33 cellular contexts compared by ENCODE assay signal in the genomic region with DNA sequence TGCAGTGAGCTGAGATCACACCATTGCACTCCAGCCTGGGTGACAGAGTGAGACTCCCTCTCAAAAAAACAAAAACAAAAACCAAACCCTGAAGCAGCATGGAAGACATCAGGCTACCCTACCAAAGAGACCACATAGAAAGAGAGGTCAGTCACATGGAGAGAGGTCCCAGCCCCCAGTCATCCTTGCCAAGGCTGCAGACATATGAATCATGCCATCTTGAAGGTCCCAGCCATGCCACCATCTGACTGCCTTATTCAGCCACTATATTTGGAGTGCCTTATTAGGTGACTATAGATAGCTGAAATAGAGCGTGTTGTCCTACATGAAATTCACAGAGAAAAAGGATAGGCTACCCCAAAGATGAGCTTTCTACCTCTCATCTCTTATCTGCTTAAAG. TPM values are rescaled to one million over a fixed set of nuclear protein-coding genes. Genes with fewer than 3 reads are reported as not detected.
"Had no signal": no experiment of that assay in that cellular context is flagged by ENCODE, and none has a peak within 500 bp of the region (broad histone marks: within the 10 kb centered on the region; RNA-seq: fewer than 3 reads in every experiment).

No MANE protein-coding gene starts in this region.

- H3K9me3 ChIP-seq: colonic mucosa, esophagus squamous epithelium, gastrocnemius medialis, heart left ventricle, left lung had no signal

- DNase-seq: cerebellar nuclear complex; colonic mucosa; cortex of kidney; effector CD8-positive, alpha-beta T cell; effector memory CD8-positive, alpha-beta T cell; endodermal cell; erythroblast; esophagus squamous epithelium; foreskin fibroblast; foreskin melanocyte; gastrocnemius medialis; glutamatergic neuron; heart left ventricle; left cardiac atrium; left lung; left ventricle myocardium superior; mammary epithelial cell; mesendoderm; midbrain had no signal

- H3K9me3 Mint-ChIP-seq: dendritic cell treated with granulocyte-macrophage colony-stimulating factor and Interleukin-4, amounts not matched to agents 40 ng/mL and 50 ng/mL, for 4 days; effector memory CD8-positive, alpha-beta T cell; endodermal cell; memory B cell had no signal

- H3K4me1 ChIP-seq: gastrocnemius medialis, heart left ventricle had no signal

- ATAC-seq: effector memory CD8-positive, alpha-beta T cell; esophagus mucosa; gastrocnemius medialis; heart left ventricle; left cardiac atrium; left lung; left ventricle myocardium superior had no signal

- H2AFZ ChIP-seq: hepatocyte had no signal

- H3K27me3 ChIP-seq: colonic mucosa, esophagus squamous epithelium, gastrocnemius medialis, heart left ventricle, hepatocyte, left lung had no signal

- H3K4me3 Mint-ChIP-seq: dendritic cell treated with granulocyte-macrophage colony-stimulating factor and Interleukin-4, amounts not matched to agents 40 ng/mL and 50 ng/mL, for 4 days; effector memory CD8-positive, alpha-beta T cell; endodermal cell; memory B cell had no signal

- H3K36me3 Mint-ChIP-seq: memory B cell had no signal

- H3K79me2 ChIP-seq: hepatocyte had no signal

- H3K36me3 ChIP-seq: colonic mucosa, esophagus squamous epithelium, gastrocnemius medialis, heart left ventricle, left lung had no signal

- H3K27ac ChIP-seq: colonic mucosa, epithelial cell of prostate, gastrocnemius medialis, heart left ventricle, hepatocyte, left lung had no signal

- H3K27ac Mint-ChIP-seq: dendritic cell treated with granulocyte-macrophage colony-stimulating factor and Interleukin-4, amounts not matched to agents 40 ng/mL and 50 ng/mL, for 4 days; effector memory CD8-positive, alpha-beta T cell; endodermal cell; memory B cell had no signal

- FAIRE-seq: endometrium, islet of Langerhans, keratinocyte had no signal

- H3K4me2 ChIP-seq: hepatocyte had no signal

- H3K4me3 ChIP-seq: colonic mucosa, esophagus squamous epithelium, gastrocnemius medialis, heart left ventricle, hepatocyte, left lung, lung had no signal

RNA-seq across cellular contexts. Expression of gene SPINK2, which starts 48.2 kb away (rescaled TPM):
- total RNA-seq: chondrocyte, dermis microvascular lymphatic vessel endothelial cell, glomerular endothelial cell, heart left ventricle, hepatocyte, kidney epithelial cell, lower leg skin, mammary epithelial cell had no signal
- polyA plus RNA-seq: heart left ventricle, lung, mammary epithelial cell had no signal
